Comparison of ENCODE assay signal across 11 cellular contexts in the genomic region with DNA sequence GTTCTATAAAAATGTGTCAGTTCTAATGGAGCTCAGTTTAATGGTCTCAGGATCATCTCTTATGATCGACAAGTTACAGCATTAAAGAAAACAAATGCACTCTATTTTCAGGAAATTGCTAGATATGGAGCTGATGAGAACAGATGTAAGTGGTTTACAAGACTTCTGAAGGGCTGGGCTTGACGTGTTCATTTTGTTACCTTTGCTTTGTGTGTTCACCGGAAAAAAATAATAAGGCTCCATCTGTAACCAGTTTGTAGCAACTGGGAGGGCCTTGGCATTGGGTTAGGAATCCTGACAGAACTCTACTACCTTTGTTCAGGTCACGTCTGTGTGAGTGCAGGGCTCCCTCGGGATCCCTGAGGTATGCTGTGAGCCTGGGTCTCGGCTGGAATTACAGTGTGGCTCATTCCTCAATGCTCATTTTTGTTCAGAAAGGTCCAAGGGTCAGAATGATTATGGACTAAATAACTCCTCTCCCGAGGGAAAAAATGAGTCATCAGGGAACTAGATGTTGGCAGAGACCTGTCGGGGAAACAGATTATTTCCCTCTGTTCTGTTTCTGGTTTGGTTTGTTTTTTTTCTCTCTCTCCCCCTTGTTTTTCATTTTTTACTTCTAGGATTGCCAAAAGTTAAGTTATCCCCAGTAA.
A peak's percentile ranks its signal among the peaks of the same experiment; 100 is the strongest.
DNase-seq lines count a peak whose midpoint lies in the region; ATAC-seq and TF ChIP-seq lines count a peak whose summit lies in the region.
"Had no signal": no experiment of that assay in that cellular context is flagged by ENCODE, and none has a peak within 500 bp of the region (broad histone marks: within the 10 kb centered on the region; RNA-seq: fewer than 3 reads in every experiment).

No MANE protein-coding gene starts in this region.

- 55 to 61% methylated on average over 8 of the region's 8 CpGs for WGBS in lung, 2 donors

- peak overlapping the region; percentile 50 for H3K27ac ChIP-seq in ACC112 (ENCODE audit: low read depth, low read length)
- H3K27ac ChIP-seq in lung (ENCODE audit: low read depth in 1 of 2, low read length in 1 of 2): no peak overlapping the region
- H3K27ac ChIP-seq: heart right ventricle had no signal

- H3K36me3 ChIP-seq in ACC112 (ENCODE audit: insufficient read depth, low read length) (no peaks in the 10 kb centered on the region), lung (ENCODE audit: control insufficient read depth in 2 of 2, insufficient read depth in 2 of 2, low read length in 2 of 2) (no peaks in the 10 kb centered on the region)
- H3K36me3 ChIP-seq: heart right ventricle had no signal

- no peaks in the 10 kb centered on the region for H3K9me3 ChIP-seq in lung (ENCODE audit: control insufficient read depth in 2 of 2, insufficient read depth in 1 of 2, low read length in 1 of 2)

- H3K27me3 ChIP-seq in ACC112 (ENCODE audit: insufficient read depth, low read length): no peaks in the 10 kb centered on the region
- H3K27me3 ChIP-seq in lung (ENCODE audit: control insufficient read depth, insufficient read depth): no peaks in the 10 kb centered on the region
- H3K27me3 ChIP-seq: heart right ventricle had no signal

- TF ChIP-seq CTCF in astrocyte of the cerebellum (IDR thresholded peaks at IDR 0.05; ENCODE audit: low read depth, low read length, missing control alignments) (no peak), lung (IDR thresholded peaks at IDR 0.05; ENCODE audit: control extremely low read depth, extremely low read depth) (no peak), GM20000 (IDR thresholded peaks at IDR 0.05; ENCODE audit: extremely low read depth, missing control alignments) (no peak)

- peak; percentile 96 for DNase-seq in HS-5 (ENCODE audit: low read depth)
- peak; percentile 90 for DNase-seq in astrocyte of the cerebellum (ENCODE audit: low read depth)
- DNase-seq in lung (ENCODE audit: low spot score): no peak
- DNase-seq in GM20000 (ENCODE audit: low spot score): no peak
- DNase-seq: CD8-positive, alpha-beta memory T cell; heart right ventricle; Right ventricle myocardium superior had no signal

- peaks cover 10% of the 10 kb centered on the region for H3K4me1 ChIP-seq in ACC112 (ENCODE audit: control insufficient read depth, insufficient read depth, low read length, unreplicated experiment)
- H3K4me1 ChIP-seq in lung (ENCODE audit: control insufficient read depth in 2 of 2, insufficient read depth in 2 of 2, low read length in 2 of 2): no peaks in the 10 kb centered on the region

- no peaks in the 10 kb centered on the region for H3K79me2 ChIP-seq in ACC112 (ENCODE audit: control insufficient read depth, insufficient read depth, low read length, unreplicated experiment)

- ATAC-seq in lung (ENCODE audit: insufficient read depth, low FRiP score) (peak; percentile 47), HG02798 (IDR thresholded peaks at IDR 0.05; ENCODE audit: poor library complexity, unreplicated experiment) (no peak), HG02642 (IDR thresholded peaks at IDR 0.05; ENCODE audit: poor library complexity, unreplicated experiment) (no peak), GM21737 (IDR thresholded peaks at IDR 0.05; ENCODE audit: unreplicated experiment) (no peak)

- in situ Hi-C loops in astrocyte of the cerebellum (cut with HindIII; ENCODE audit: low sequenced_read_pairs): loop anchor here (5.0 kb wide), 1 partner anchor 35 kb away; no protein-coding TSS in a partner anchor

- H2AFZ ChIP-seq in ACC112 (ENCODE audit: low read length, unreplicated experiment): no peak overlapping the region

- H3K4me3 ChIP-seq in ACC112 (ENCODE audit: low read depth, low read length): no peak overlapping the region
- no peak overlapping the region for H3K4me3 ChIP-seq in astrocyte of the cerebellum (ENCODE audit: low read depth, low read length)
- no peak overlapping the region for H3K4me3 ChIP-seq in lung
- H3K4me3 ChIP-seq: heart right ventricle had no signal

Comparison
In these comparisons a context has a peak if more than half of its experiments do, and no peak if none do; other contexts are left out.
1. DNase-seq: peak in HS-5 (single experiment) and astrocyte of the cerebellum (single experiment); none in lung (single experiment) and GM20000 (single experiment).